ENCODE assay signal across 17 cellular contexts in genomic region chr10:24277771-24278518, GRCh38.
DNase-seq lines count a peak whose midpoint lies in the region; ATAC-seq, FAIRE-seq and TF ChIP-seq lines count a peak whose summit lies in the region.
"Had no signal": no experiment of that assay in that cellular context is flagged by ENCODE, and none has a peak within 500 bp of the region (broad histone marks: within the 10 kb centered on the region; RNA-seq: fewer than 3 reads in every experiment).

No MANE protein-coding gene starts in this region.

- no peaks in the 10 kb centered on the region for H3K79me2 ChIP-seq in H1 (ENCODE audit: control insufficient read depth in 1 of 2, insufficient read depth in 2 of 2, low read length in 2 of 2)

- H3K56ac ChIP-seq in H1 (replicated peaks; ENCODE audit: insufficient read length, low read depth, low read length) = no peak overlapping the region

- H3K4me1 ChIP-seq in H1 (replicated peaks in 1 of 4; ENCODE audit: control insufficient read depth in 3 of 4, insufficient read depth in 4 of 4, low read length in 3 of 4) (no peaks in the 10 kb centered on the region; a peak in 1 of 7 replicates), lung (ENCODE audit: control insufficient read depth in 2 of 2, insufficient read depth in 2 of 2, low read length in 2 of 2) (peaks cover 2 to 4% of the 10 kb centered on the region in 2 donors), upper lobe of right lung (no peaks in the 10 kb centered on the region)
- H3K4me1 ChIP-seq: transverse colon had no signal

- H3K27me3 ChIP-seq in H1 (replicated peaks in 1 of 4; ENCODE audit: control insufficient read depth in 3 of 4, extremely low read depth in 1 of 4, insufficient read depth in 3 of 4, low read length in 3 of 4) (no peaks in the 10 kb centered on the region), lung (ENCODE audit: control insufficient read depth, insufficient read depth) (no peaks in the 10 kb centered on the region), upper lobe of right lung (no peaks in the 10 kb centered on the region)
- H3K27me3 ChIP-seq: BLaER1, transverse colon had no signal

- peak overlapping the region; percentile 39; the same call in 1 of the 2 replicates for H4K8ac ChIP-seq in H1 (ENCODE audit: extremely low read depth, insufficient read depth, low read length)

- DNase-seq in RKO (ENCODE audit: low spot score) (peak; percentile 21), H1 (ENCODE audit: low read depth in 1 of 2, low spot score in 2 of 2) (no peak), lung (ENCODE audit: low spot score) (no peak), upper lobe of right lung (no peak), DMS153 (lab: John Stamatoyannopoulos, UW) (no peak), cerebellum (ENCODE audit: low spot score) (no peak), H54 (ENCODE audit: insufficient read length, low spot score) (no peak)
- no peak for DNase-seq in activated CD4-positive, alpha-beta memory T cell treated with anti-CD3 and anti-CD28 coated beads, Interleukin-2, amount 10 ng/mL, durations not matched to agents 7 days and 5 days
- DNase-seq: activated CD4-positive, alpha-beta T cell treated with anti-CD3 and anti-CD28 coated beads, Interleukin-2, amount 50 U/mL, for 1 hour; effector CD4-positive, alpha-beta T cell; foreskin melanocyte; NCI-H82; T-helper 2 cell; transverse colon had no signal

- POLR2A ChIA-PET in H1 (lab: Charles Lee; ENCODE audit: partially characterized antibody) = interaction anchor here (1.0 kb wide), 1 partner anchor 12 kb away, joined by 3 read pairs; no protein-coding TSS in a partner anchor
- POLR2A ChIA-PET in activated CD4-positive, alpha-beta memory T cell treated with anti-CD3 and anti-CD28 coated beads, Interleukin-2, amount 10 ng/mL, durations not matched to agents 7 days and 5 days (lab: Charles Lee) = no interaction called here

- H3K27me3 Mint-ChIP-seq in activated CD4-positive, alpha-beta memory T cell treated with anti-CD3 and anti-CD28 coated beads, Interleukin-2, amount 10 ng/mL, durations not matched to agents 7 days and 5 days = no peaks in the 10 kb centered on the region

- H2BK12ac ChIP-seq in H1 (ENCODE audit: low read depth, low read length) = peak overlapping the region; percentile 68; the same call in 1 of the 2 replicates

- no peak overlapping the region for H3K9ac ChIP-seq in H1 (replicated peaks in 1 of 4; ENCODE audit: extremely low read depth in 1 of 4, low read depth in 3 of 4, low read length in 3 of 4)
- H3K9ac ChIP-seq: BLaER1 had no signal

- no peak for TF ChIP-seq RAD21 in H1 (IDR thresholded peaks at IDR 0.05 in 1 of 2, conservative IDR thresholded peaks at IDR 0.05 in 1 of 2; ENCODE audit: low read depth in 2 of 2, low read length in 2 of 2)

- H3K36me3 ChIP-seq in H1 (ENCODE audit: control insufficient read depth in 2 of 4, insufficient read depth in 4 of 4, low read length in 3 of 4) (no peaks in the 10 kb centered on the region), lung (ENCODE audit: control insufficient read depth in 2 of 2, insufficient read depth in 2 of 2, low read length in 2 of 2) (peaks cover 0 to 1% of the 10 kb centered on the region in 2 donors), upper lobe of right lung (no peaks in the 10 kb centered on the region)
- H3K36me3 ChIP-seq: BLaER1, transverse colon had no signal

- no peak overlapping the region for H2BK15ac ChIP-seq in H1 (ENCODE audit: low read length)

- 0 out of 2 replicates have a peak overlapping the region, but pooled peaks have one; percentile 17 for H2AK5ac ChIP-seq in H1 (ENCODE audit: low read depth, low read length)

- FAIRE-seq in H1 (lab: Jason Lieb, UNC) = no peak
- FAIRE-seq in H54 (lab: Jason Lieb, UNC) = no peak
- FAIRE-seq: islet of Langerhans had no signal

- H4K91ac ChIP-seq in H1 (replicated peaks; ENCODE audit: insufficient read length, low read length) = no peak overlapping the region

- TF ChIP-seq POLR2A in H1 (IDR thresholded peaks at IDR 0.05; ENCODE audit: control extremely low read depth in 1 of 2, low read depth in 2 of 2, low read length in 2 of 2) (no peak), H54 (IDR thresholded peaks at IDR 0.05; ENCODE audit: low read depth, low read length) (no peak)

- intact Hi-C loops in upper lobe of right lung (cut with DNase I) = no loop called here

- ATAC-seq in lung (ENCODE audit: insufficient read depth, low FRiP score) (no peak), upper lobe of right lung (peak; percentile 46)

- no peak overlapping the region for H2BK120ac ChIP-seq in H1 (replicated peaks; ENCODE audit: low read depth, low read length)

- H4K5ac ChIP-seq in H1 (ENCODE audit: insufficient read length, low read depth, low read length) = no peak overlapping the region

- H3K4me2 ChIP-seq in H1 (ENCODE audit: insufficient read depth in 1 of 2, low read depth in 2 of 2, low read length in 2 of 2) = no peak overlapping the region
- H3K4me2 ChIP-seq: BLaER1 had no signal

- no peak overlapping the region for H3K14ac ChIP-seq in H1 (ENCODE audit: insufficient read length)

- H3K36me3 Mint-ChIP-seq in activated CD4-positive, alpha-beta memory T cell treated with anti-CD3 and anti-CD28 coated beads, Interleukin-2, amount 10 ng/mL, durations not matched to agents 7 days and 5 days (ENCODE audit: low read depth) = no peaks in the 10 kb centered on the region

- H3K27ac ChIP-seq in H1 (ENCODE audit: low read depth, low read length) (no peak overlapping the region), lung (ENCODE audit: low read depth in 1 of 2, low read length in 1 of 2) (peak overlapping the region; percentile 29 to 84), upper lobe of right lung (no peak overlapping the region)
- H3K27ac ChIP-seq: BLaER1, transverse colon had no signal

- H2BK20ac ChIP-seq in H1 (ENCODE audit: low read length) = no peak overlapping the region

- H4K20me1 ChIP-seq in H1 (replicated peaks in 1 of 2; ENCODE audit: control insufficient read depth in 1 of 2, insufficient read depth in 2 of 2, low read length in 2 of 2) = no peaks in the 10 kb centered on the region
- H4K20me1 ChIP-seq: BLaER1 had no signal

- WGBS in H1 (ENCODE audit: extremely low coverage in 1 of 2, insufficient coverage in 1 of 2, insufficient read length in 1 of 2, insufficient replicate concordance in 2 of 2, low coverage in 1 of 2, low lambda C conversion rate in 2 of 2, missing lambda C conversion rate in 1 of 2), 2 experiments = 88% methylated on average over 13 of the region's 13 CpGs; no CpG with 5 or more reads in 1 of the 2 experiments
- 74 to 75% methylated on average over 13 of the region's 13 CpGs for WGBS in lung, 2 donors

- peaks cover 10% of the 10 kb centered on the region for H3K9me3 Mint-ChIP-seq in activated CD4-positive, alpha-beta memory T cell treated with anti-CD3 and anti-CD28 coated beads, Interleukin-2, amount 10 ng/mL, durations not matched to agents 7 days and 5 days

- no peak overlapping the region; the same call in 1 of the 2 replicates for H2BK5ac ChIP-seq in H1 (ENCODE audit: low read depth, low read length)

- no peak overlapping the region for H2AFZ ChIP-seq in H1 (ENCODE audit: low read length)

- no peak overlapping the region for H3K4ac ChIP-seq in H1 (replicated peaks; ENCODE audit: insufficient read length, low read depth, low read length)

- CTCF ChIA-PET in H1 (lab: Charles Lee; ENCODE audit: partially characterized antibody) = interaction anchor here (1.5 kb wide), 1 partner anchor 15 kb away, joined by 3 read pairs; no protein-coding TSS in a partner anchor
- CTCF ChIA-PET in activated CD4-positive, alpha-beta memory T cell treated with anti-CD3 and anti-CD28 coated beads, Interleukin-2, amount 10 ng/mL, durations not matched to agents 7 days and 5 days (lab: Charles Lee) = no interaction called here

- H3K4me3 ChIP-seq in H1 (ENCODE audit: extremely low read depth in 1 of 4, insufficient read depth in 2 of 4, low read depth in 3 of 4, low read length in 4 of 4) (no peak overlapping the region), lung (no peak overlapping the region), upper lobe of right lung (no peak overlapping the region)
- H3K4me3 ChIP-seq: BLaER1, transverse colon had no signal

- H3K4me1 Mint-ChIP-seq in activated CD4-positive, alpha-beta memory T cell treated with anti-CD3 and anti-CD28 coated beads, Interleukin-2, amount 10 ng/mL, durations not matched to agents 7 days and 5 days = no peaks in the 10 kb centered on the region

- TF ChIP-seq CTCF in H1 (IDR thresholded peaks at IDR 0.05; ENCODE audit: control extremely low read depth in 1 of 3, insufficient read depth in 1 of 3, low read depth in 1 of 3, low read length in 3 of 3) (no peak), lung (IDR thresholded peaks at IDR 0.05; ENCODE audit: control extremely low read depth, extremely low read depth) (no peak), upper lobe of right lung (IDR thresholded peaks at IDR 0.05) (no peak)

- H3K4me3 Mint-ChIP-seq in activated CD4-positive, alpha-beta memory T cell treated with anti-CD3 and anti-CD28 coated beads, Interleukin-2, amount 10 ng/mL, durations not matched to agents 7 days and 5 days = no peak overlapping the region
- H3K4me3 Mint-ChIP-seq: activated T-helper 1 cell treated with anti-CD3 and anti-CD28 coated beads, Interleukin-12 subunit alpha, Interleukin-12 subunit beta, Interleukin-2, Interleukin-4 antibody, amounts not matched to agents 30 ng/mL and 10 ng/mL and 1 ng/mL, durations not matched to agents 14 hours and 24 hours and 36 hours had no signal

- no peak overlapping the region for H3K23ac ChIP-seq in H1 (ENCODE audit: insufficient read length)

- H3K27ac Mint-ChIP-seq in activated CD4-positive, alpha-beta memory T cell treated with anti-CD3 and anti-CD28 coated beads, Interleukin-2, amount 10 ng/mL, durations not matched to agents 7 days and 5 days = no peak overlapping the region
- H3K27ac Mint-ChIP-seq: activated T-helper 1 cell treated with anti-CD3 and anti-CD28 coated beads, Interleukin-12 subunit alpha, Interleukin-12 subunit beta, Interleukin-2, Interleukin-4 antibody, amounts not matched to agents 30 ng/mL and 10 ng/mL and 1 ng/mL, durations not matched to agents 14 hours and 24 hours and 36 hours had no signal

- TF ChIP-seq EP300 in H1 (IDR thresholded peaks at IDR 0.05; ENCODE audit: borderline replicate concordance in 1 of 2, low read depth in 2 of 2, low read length in 2 of 2) = no peak

- H3K79me1 ChIP-seq in H1 (ENCODE audit: low read depth, low read length) = no peaks in the 10 kb centered on the region

- H3K9me3 ChIP-seq in H1 (ENCODE audit: insufficient read depth in 2 of 2, low read depth in 1 of 2, low read length in 1 of 2) (no peaks in the 10 kb centered on the region), lung (ENCODE audit: control insufficient read depth in 2 of 2, insufficient read depth in 1 of 2, low read length in 1 of 2) (peaks cover 0 to 2% of the 10 kb centered on the region in 2 donors), upper lobe of right lung (no peaks in the 10 kb centered on the region)
- H3K9me3 ChIP-seq: transverse colon had no signal

- no peaks in the 10 kb centered on the region for H3K23me2 ChIP-seq in H1 (ENCODE audit: low read depth, low read length)

- no peak overlapping the region for H3K18ac ChIP-seq in H1 (ENCODE audit: extremely low read depth, low read length)

TF ChIP-seq in H1, 55 proteins besides CTCF, POLR2A, EP300 and RAD21 (continues in another document):
- TF ChIP-seq PHF8 (conservative IDR thresholded peaks at IDR 0.05; ENCODE audit: low read depth, low read length) = no peak
- no peak for TF ChIP-seq BCL11A (IDR thresholded peaks at IDR 0.05; ENCODE audit: low read depth in 2 of 2, low read length in 2 of 2)
- TF ChIP-seq POLR2AphosphoS5 (IDR thresholded peaks at IDR 0.05; ENCODE audit: low read depth, low read length) = no peak

Comparison
In these comparisons a context has a peak if more than half of its experiments do, and no peak if none do; other contexts are left out.
1. H3K27ac ChIP-seq: peak in lung (2 of 2); none in H1 (single experiment) and upper lobe of right lung (single experiment).